40 cellular contexts compared by ENCODE assay signal in genomic region chr1:227082999-227083746, GRCh38.
"Had no signal": no experiment of that assay in that cellular context is flagged by ENCODE, and none has a peak within 500 bp of the region (broad histone marks: within the 10 kb centered on the region; RNA-seq: fewer than 3 reads in every experiment).

No MANE protein-coding gene starts in this region.

- H3K9me3 Mint-ChIP-seq: activated T-helper 2 cell treated with anti-CD3 and anti-CD28 coated beads, Interferon-gamma antibody, Interleukin-2, Interleukin-4, amounts not matched to agents 10 μg/mL and 5 μg/mL and 100 μg/mL, durations not matched to agents 14 hours and 24 hours and 36 hours; central memory CD8-positive, alpha-beta T cell had no signal

- H3K36me3 Mint-ChIP-seq: activated naive CD4-positive, alpha-beta T cell treated with anti-CD3 and anti-CD28 coated beads, Interleukin-2, amount 10 ng/mL, durations not matched to agents 7 days and 5 days; activated naive CD8-positive, alpha-beta T cell; activated naive CD8-positive, alpha-beta T cell treated with anti-CD3 and anti-CD28 coated beads, Interleukin-2, amount 10 ng/mL, durations not matched to agents 7 days and 5 days had no signal

- H3K9me3 ChIP-seq: body of pancreas, breast epithelium had no signal

- H3K27ac ChIP-seq: adrenal gland, ascending aorta, body of pancreas, brain microvascular endothelial cell, breast epithelium, cardiac muscle cell had no signal

- H3K4me1 Mint-ChIP-seq: activated naive CD4-positive, alpha-beta T cell treated with anti-CD3 and anti-CD28 coated beads, Interleukin-2, amount 10 ng/mL, durations not matched to agents 7 days and 5 days; activated naive CD4-positive, alpha-beta T cell treated with anti-CD3 and anti-CD28 coated beads, Interleukin-2, amount 50 U/mL, for 24 hours; activated naive CD8-positive, alpha-beta T cell treated with anti-CD3 and anti-CD28 coated beads for 36 hours; activated naive CD8-positive, alpha-beta T cell treated with anti-CD3 and anti-CD28 coated beads, Interleukin-2, amount 10 ng/mL, durations not matched to agents 7 days and 5 days; activated naive CD8-positive, alpha-beta T cell treated with anti-CD3 and anti-CD28 coated beads, Interleukin-2, amount 50 U/mL, for 24 hours; activated T-helper 17 cell treated with anti-CD3 and anti-CD28 coated beads, Interleukin-2, amount 50 U/mL, for 72 hours; brain; central memory CD8-positive, alpha-beta T cell had no signal

- FAIRE-seq: astrocyte, bronchial epithelial cell had no signal

- H3K27me3 Mint-ChIP-seq: activated naive CD4-positive, alpha-beta T cell treated with anti-CD3 and anti-CD28 coated beads, Interleukin-2, amount 10 ng/mL, durations not matched to agents 7 days and 5 days; brain had no signal

- H3K4me3 Mint-ChIP-seq: activated naive CD4-positive, alpha-beta T cell treated with anti-CD3 and anti-CD28 coated beads for 36 hours; activated naive CD4-positive, alpha-beta T cell treated with anti-CD3 and anti-CD28 coated beads, Interleukin-2, amount 10 ng/mL, durations not matched to agents 7 days and 5 days; activated naive CD4-positive, alpha-beta T cell treated with anti-CD3 and anti-CD28 coated beads, Interleukin-2, amount 50 U/mL, for 24 hours; activated naive CD8-positive, alpha-beta T cell; activated naive CD8-positive, alpha-beta T cell treated with anti-CD3 and anti-CD28 coated beads for 36 hours; activated naive CD8-positive, alpha-beta T cell treated with anti-CD3 and anti-CD28 coated beads, Interleukin-2, amount 10 ng/mL, durations not matched to agents 7 days and 5 days; activated naive CD8-positive, alpha-beta T cell treated with anti-CD3 and anti-CD28 coated beads, Interleukin-2, amount 50 U/mL, for 24 hours; activated T-cell treated with anti-CD3 and anti-CD28 coated beads, Interleukin-2, amount 50 U/mL, for 24 hours; activated T-cell treated with anti-CD3 and anti-CD28 coated beads, Interleukin-2, amount 50 U/mL, for 4 hours; activated T-cell treated with anti-CD3 and anti-CD28 coated beads, Interleukin-2, amount 50 U/mL, for 72 hours; activated T-helper 1 cell treated with anti-CD3 and anti-CD28 coated beads, Interleukin-12 subunit alpha, Interleukin-12 subunit beta, Interleukin-2, Interleukin-4 antibody, amounts not matched to agents 30 ng/mL and 10 ng/mL and 1 ng/mL, durations not matched to agents 14 hours and 24 hours and 36 hours; activated T-helper 17 cell treated with anti-CD3 and anti-CD28 coated beads, Interleukin-2, amount 50 U/mL, for 72 hours; brain; central memory CD8-positive, alpha-beta T cell had no signal

- H3K27ac Mint-ChIP-seq: activated naive CD4-positive, alpha-beta T cell treated with anti-CD3 and anti-CD28 coated beads for 36 hours; activated naive CD4-positive, alpha-beta T cell treated with anti-CD3 and anti-CD28 coated beads, Interleukin-2, amount 10 ng/mL, durations not matched to agents 7 days and 5 days; activated naive CD4-positive, alpha-beta T cell treated with anti-CD3 and anti-CD28 coated beads, Interleukin-2, amount 50 U/mL, for 24 hours; activated naive CD4-positive, alpha-beta T cell treated with anti-CD3 and anti-CD28 coated beads, Interleukin-2, amount 50 U/mL, for 72 hours; activated naive CD8-positive, alpha-beta T cell; activated naive CD8-positive, alpha-beta T cell treated with anti-CD3 and anti-CD28 coated beads for 36 hours; activated naive CD8-positive, alpha-beta T cell treated with anti-CD3 and anti-CD28 coated beads, Interleukin-2, amount 10 ng/mL, durations not matched to agents 7 days and 5 days; activated naive CD8-positive, alpha-beta T cell treated with anti-CD3 and anti-CD28 coated beads, Interleukin-2, amount 50 U/mL, for 24 hours; activated T-cell treated with anti-CD3 and anti-CD28 coated beads, Interleukin-2, amount 50 U/mL, for 24 hours; activated T-cell treated with anti-CD3 and anti-CD28 coated beads, Interleukin-2, amount 50 U/mL, for 72 hours; activated T-helper 1 cell treated with anti-CD3 and anti-CD28 coated beads, Interleukin-12 subunit alpha, Interleukin-12 subunit beta, Interleukin-2, Interleukin-4 antibody, amounts not matched to agents 30 ng/mL and 10 ng/mL and 1 ng/mL, durations not matched to agents 14 hours and 24 hours and 36 hours; activated T-helper 17 cell treated with anti-CD3 and anti-CD28 coated beads, Interleukin-2, amount 50 U/mL, for 72 hours; activated T-helper 2 cell treated with anti-CD3 and anti-CD28 coated beads, Interferon-gamma antibody, Interleukin-2, Interleukin-4, amounts not matched to agents 10 μg/mL and 5 μg/mL and 100 μg/mL, durations not matched to agents 14 hours and 24 hours and 36 hours; brain had no signal

- H3K4me1 ChIP-seq: adrenal gland, ascending aorta, body of pancreas, breast epithelium had no signal

- H3K4me3 ChIP-seq: adrenal gland, ascending aorta, body of pancreas, breast epithelium, cardiac muscle cell had no signal

- H3K27me3 ChIP-seq: adrenal gland, ascending aorta, body of pancreas, brain microvascular endothelial cell, breast epithelium, cardiac muscle cell had no signal

- DNase-seq: activated effector memory CD4-positive, alpha-beta T cell treated with anti-CD3 and anti-CD28 coated beads, Interleukin-2, amount 50 U/mL, for 16 hours; activated effector memory CD4-positive, alpha-beta T cell treated with Interleukin-2 at 50 U/mL for 16 hours; activated gamma-delta T cell; activated gamma-delta T cell treated with Interleukin-2 at 50 U/mL for 16 hours; activated naive CD4-positive, alpha-beta T cell; activated naive CD4-positive, alpha-beta T cell treated with anti-CD3 and anti-CD28 coated beads for 36 hours; activated naive CD4-positive, alpha-beta T cell treated with anti-CD3 and anti-CD28 coated beads, Interleukin-2, amount 10 ng/mL, durations not matched to agents 7 days and 5 days; activated naive CD4-positive, alpha-beta T cell treated with anti-CD3 and anti-CD28 coated beads, Interleukin-2, amount 50 U/mL, for 16 hours; activated naive CD4-positive, alpha-beta T cell treated with Interleukin-2 at 50 U/mL for 16 hours; activated naive CD8-positive, alpha-beta T cell treated with anti-CD3 and anti-CD28 coated beads for 36 hours; activated naive CD8-positive, alpha-beta T cell treated with anti-CD3 and anti-CD28 coated beads, Interleukin-2, amount 10 ng/mL, durations not matched to agents 7 days and 5 days; activated naive CD8-positive, alpha-beta T cell treated with anti-CD3 and anti-CD28 coated beads, Interleukin-2, amount 50 U/mL, for 24 hours; activated T-cell treated with anti-CD3 and anti-CD28 coated beads, Interleukin-2, amount 50 U/mL, for 1 hour; activated T-cell treated with anti-CD3 and anti-CD28 coated beads, Interleukin-2, amount 50 U/mL, for 24 hours; activated T-cell treated with anti-CD3 and anti-CD28 coated beads, Interleukin-2, amount 50 U/mL, for 4 hours; activated T-cell treated with anti-CD3 and anti-CD28 coated beads, Interleukin-2, amount 50 U/mL, for 48 hours; activated T-cell treated with anti-CD3 and anti-CD28 coated beads, Interleukin-2, amount 50 U/mL, for 72 hours; adrenal gland; amniotic stem cell; amygdala; anterior cingulate cortex; aorta; body of pancreas; brain microvascular endothelial cell; caudate nucleus; central memory CD4-positive, alpha-beta T cell; cerebellar nuclear complex had no signal

- H3K36me3 ChIP-seq: adrenal gland, brain microvascular endothelial cell, breast epithelium had no signal
